16 cellular contexts compared by ENCODE assay signal in the genomic region with DNA sequence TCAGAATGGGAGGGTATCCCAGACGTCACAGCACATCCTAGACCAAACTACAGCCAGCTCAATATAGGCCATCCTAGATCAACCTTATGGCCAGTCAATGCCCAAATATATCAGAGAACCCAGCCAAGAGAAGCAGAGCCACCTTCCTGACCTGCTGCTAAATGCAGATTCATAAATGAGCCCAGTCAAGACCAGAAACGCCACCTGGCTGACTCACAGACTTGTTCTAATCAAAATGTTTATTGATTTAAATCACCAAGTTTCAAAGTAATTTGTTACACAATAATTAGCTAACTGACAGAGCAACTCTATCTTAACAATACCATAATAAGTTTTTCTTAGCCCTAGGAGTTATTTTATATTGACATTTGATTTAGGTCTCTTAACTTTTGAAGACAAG.
"Had no signal": no experiment of that assay in that cellular context is flagged by ENCODE, and none has a peak within 500 bp of the region (broad histone marks: within the 10 kb centered on the region; RNA-seq: fewer than 3 reads in every experiment).

No MANE protein-coding gene starts in this region.

- H2AFZ ChIP-seq: parathyroid adenoma had no signal

- H3K4me3 ChIP-seq: gastroesophageal sphincter, left ventricle myocardium inferior, right atrium auricular region, transverse colon had no signal

- H3K27me3 Mint-ChIP-seq: activated CD8-positive, alpha-beta memory T cell treated with anti-CD3 and anti-CD28 coated beads, Interleukin-2, amount 10 ng/mL, durations not matched to agents 7 days and 5 days had no signal

- ATAC-seq: activated CD8-positive, alpha-beta memory T cell treated with anti-CD3 and anti-CD28 coated beads, Interleukin-2, amount 10 ng/mL, durations not matched to agents 7 days and 5 days; activated T-cell treated with anti-CD3 and anti-CD28 coated beads, Interleukin-2, amount 50 U/mL, for 4 hours; gastroesophageal sphincter had no signal

- H3K27me3 ChIP-seq: gastroesophageal sphincter, right atrium auricular region, transverse colon had no signal

- H3K36me3 ChIP-seq: transverse colon had no signal

- DNase-seq: activated CD4-positive, alpha-beta T cell treated with anti-CD3 and anti-CD28 coated beads, Interleukin-2, amount 50 U/mL, for 4 hours; activated CD4-positive, CD25-positive, alpha-beta regulatory T cell treated with anti-CD3 and anti-CD28 coated beads, Interleukin-2, amount 50 U/mL, for 72 hours; activated CD8-positive, alpha-beta memory T cell treated with anti-CD3 and anti-CD28 coated beads, Interleukin-2, amount 10 ng/mL, durations not matched to agents 7 days and 5 days; activated gamma-delta T cell; activated T-cell treated with anti-CD3 and anti-CD28 coated beads, Interleukin-2, amount 50 U/mL, for 4 hours; cortex of kidney; effector CD8-positive, alpha-beta T cell; left ventricle myocardium inferior; mesenchymal stem cell; small intestine; transverse colon had no signal

- H3K4me1 ChIP-seq: parathyroid adenoma had no signal

- H3K4me3 Mint-ChIP-seq: activated CD8-positive, alpha-beta memory T cell treated with anti-CD3 and anti-CD28 coated beads, Interleukin-2, amount 10 ng/mL, durations not matched to agents 7 days and 5 days; activated T-cell treated with anti-CD3 and anti-CD28 coated beads, Interleukin-2, amount 50 U/mL, for 4 hours; T-helper 2 cell treated with Interferon-gamma antibody and Interleukin-4, amounts not matched to agents 5 μg/mL and 100 μg/mL, for 36 hours had no signal

- H3K27ac Mint-ChIP-seq: activated CD8-positive, alpha-beta memory T cell treated with anti-CD3 and anti-CD28 coated beads, Interleukin-2, amount 10 ng/mL, durations not matched to agents 7 days and 5 days; T-helper 2 cell treated with Interferon-gamma antibody and Interleukin-4, amounts not matched to agents 5 μg/mL and 100 μg/mL, for 36 hours had no signal

- H3K27ac ChIP-seq: epithelial cell of prostate, gastroesophageal sphincter, left ventricle myocardium inferior, parathyroid adenoma, right atrium auricular region, transverse colon had no signal

- H3K9ac ChIP-seq: parathyroid adenoma had no signal
